1 cellular context compared by ENCODE assay signal in genomic region chr4:120680647-120681228, GRCh38.
TF ChIP-seq lines count a peak whose summit lies in the region.

No MANE protein-coding gene starts in this region.

TF ChIP-seq in GM23338, 12 proteins besides CTCF, POLR2A, EP300 and RAD21 (continued from another document):
- TF ChIP-seq ZNF462 (CRISPR knock-in tag; IDR thresholded peaks at IDR 0.05) (no peak), CREB1 (CRISPR knock-in tag; IDR thresholded peaks at IDR 0.05; ENCODE audit: low read depth) (no peak), REST (IDR thresholded peaks at IDR 0.05; ENCODE audit: unreplicated experiment) (no peak), ZNF114 (CRISPR knock-in tag; IDR thresholded peaks at IDR 0.05) (no peak), POLR2AphosphoS5 (IDR thresholded peaks at IDR 0.05; ENCODE audit: low read depth) (no peak), EZH2phosphoT487 (IDR thresholded peaks at IDR 0.05; ENCODE audit: unreplicated experiment) (no peak), STAT1 (IDR thresholded peaks at IDR 0.05; ENCODE audit: unreplicated experiment) (no peak), JUNB (IDR thresholded peaks at IDR 0.05; ENCODE audit: unreplicated experiment) (no peak)
